In the genomic region with DNA sequence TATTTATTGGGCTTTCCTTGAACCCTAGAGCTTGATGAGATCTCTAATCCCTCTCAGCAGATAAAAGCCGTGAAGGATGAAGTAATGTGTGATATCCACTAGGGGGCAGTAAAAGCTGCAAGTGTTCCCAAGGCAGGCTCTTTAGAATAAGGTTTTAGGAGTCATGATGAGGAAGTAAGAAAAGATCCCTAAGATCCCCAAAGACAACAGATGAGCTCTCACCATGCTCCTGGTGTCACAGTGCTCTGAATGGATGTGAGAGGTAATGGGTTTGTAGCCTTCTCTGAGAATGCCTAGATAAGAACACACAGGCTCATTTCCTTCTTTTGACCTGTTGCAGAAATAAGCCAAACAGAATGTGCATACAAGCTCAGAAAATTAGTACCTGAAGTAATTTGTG, we compare ENCODE assay signal across 8 cellular contexts.
DNase-seq lines count a peak whose midpoint lies in the region; ATAC-seq, FAIRE-seq and TF ChIP-seq lines count a peak whose summit lies in the region.

No MANE protein-coding gene starts in this region.

- H3K27me3 ChIP-seq in GM12878 (replicated peaks in 1 of 2; ENCODE audit: control insufficient read depth in 2 of 2, insufficient read depth in 2 of 2, low read length in 1 of 2): 0 out of 4 replicates have a peak, but pooled peaks cover 0 to 3% of the 10 kb centered on the region in 2 experiments
- no peaks in the 10 kb centered on the region for H3K27me3 ChIP-seq in keratinocyte (ENCODE audit: control insufficient read depth, extremely low read depth, insufficient read depth, low read length)
- no peaks in the 10 kb centered on the region for H3K27me3 ChIP-seq in aorta (ENCODE audit: control insufficient read depth in 1 of 2, insufficient read depth in 2 of 2, low read length in 1 of 2)

- POLR2A ChIA-PET in GM12878 (lab: Charles Lee): no interaction called here

- TF ChIP-seq EP300 in GM12878 (IDR thresholded peaks at IDR 0.05; ENCODE audit: borderline replicate concordance in 1 of 2, control insufficient read depth in 1 of 2, low read depth in 2 of 2, low read length in 2 of 2): no peak

- no peak overlapping the region for H3K9ac ChIP-seq in GM12878 (ENCODE audit: control insufficient read depth, insufficient read depth, low read length)
- H3K9ac ChIP-seq in keratinocyte (ENCODE audit: control insufficient read depth, extremely low read depth, insufficient read depth, low read length): no peak overlapping the region

- CTCF ChIA-PET in GM12878 (lab: Yijun Ruan, JAX): interaction anchor here (0.6 to 3.2 kb wide), 56 partner anchors 9 to 913 kb away, joined by 3 to 61 read pairs (median 5); partner anchors contain the start of gene ITPRID1

- H3K36me3 ChIP-seq in GM12878 (ENCODE audit: control insufficient read depth in 2 of 2, insufficient read depth in 2 of 2, low read length in 1 of 2) (no peaks in the 10 kb centered on the region), keratinocyte (ENCODE audit: control insufficient read depth in 2 of 2, extremely low read depth in 1 of 2, insufficient read depth in 2 of 2, low read length in 2 of 2) (no peaks in the 10 kb centered on the region), aorta (ENCODE audit: control insufficient read depth in 1 of 2, insufficient read depth in 2 of 2, low read length in 1 of 2) (no peaks in the 10 kb centered on the region)

- DNase-seq in Caki2 (ENCODE audit: low read depth) (peak; percentile 58), NCI-H446 treated with DMSO at 0.1 percent for 48 hours (lab: John Stamatoyannopoulos, UW) (peak; percentile 52), GM12878 (ENCODE audit: low read depth, low spot score) (peak; percentile 21), keratinocyte (ENCODE audit: low read depth, low spot score) (peak; percentile 35), aorta (no peak)

- no peaks in the 10 kb centered on the region for H3K79me2 ChIP-seq in GM12878 (ENCODE audit: control insufficient read depth, insufficient read depth, low read length)
- H3K79me2 ChIP-seq in keratinocyte (ENCODE audit: control insufficient read depth, insufficient read depth, low read length): no peaks in the 10 kb centered on the region

- H4K20me1 ChIP-seq in GM12878 (ENCODE audit: control insufficient read depth, insufficient read depth) (no peaks in the 10 kb centered on the region), keratinocyte (ENCODE audit: control insufficient read depth, extremely low read depth, insufficient read depth, low read length) (no peaks in the 10 kb centered on the region)

- no peaks in the 10 kb centered on the region for H3K9me1 ChIP-seq in keratinocyte (ENCODE audit: control insufficient read depth, extremely low read depth, insufficient read depth, low read length)

- H3K9me3 ChIP-seq in GM12878 (replicated peaks; ENCODE audit: control insufficient read depth, insufficient read depth, low read length): no peaks in the 10 kb centered on the region
- no peaks in the 10 kb centered on the region for H3K9me3 ChIP-seq in keratinocyte (ENCODE audit: control insufficient read depth, low read depth, low read length)
- no peaks in the 10 kb centered on the region for H3K9me3 ChIP-seq in aorta (ENCODE audit: control insufficient read depth, low read length)

- H3K4me2 ChIP-seq in GM12878 (ENCODE audit: control insufficient read depth, insufficient read depth): no peak overlapping the region
- no peak overlapping the region for H3K4me2 ChIP-seq in keratinocyte (ENCODE audit: control insufficient read depth, extremely low read depth, insufficient read depth, low read depth, low read length)

- RAD21 ChIA-PET in GM12878 (lab: Charles Lee; ENCODE audit: unreplicated experiment): interaction anchor here (0.7 to 2.3 kb wide), 15 partner anchors 24 to 761 kb away, joined by 3 to 17 read pairs (median 5); no protein-coding TSS in a partner anchor

- 0% methylated on average over 1 of the region's 1 CpG for WGBS in GM12878 (ENCODE audit: insufficient coverage, insufficient replicate concordance, low lambda C conversion rate, missing lambda C conversion rate)
- whole genome bisulfite sequencing in aorta, 2 donors: 0 to 4% methylated on average over 1 of the region's 1 CpG

- no peak for TF ChIP-seq POLR2A in GM12878 (IDR thresholded peaks at IDR 0.05; ENCODE audit: low read depth, low read length)

- FAIRE-seq in GM12878 (lab: Jason Lieb, UNC): peak; percentile 85
- peak; percentile 90 for FAIRE-seq in keratinocyte (lab: Jason Lieb, UNC)

- intact Hi-C loops in GM12878 (cut with micrococcal nuclease; ENCODE audit: unreplicated experiment): loop anchor here (1.0 to 5.0 kb wide), 6 partner anchors 45 to 759 kb away; no protein-coding TSS in a partner anchor
- intact Hi-C loops in aorta (cut with DNase I): loop anchor here (2.0 to 10.0 kb wide), 3 partner anchors 189 to 291 kb away; no protein-coding TSS in a partner anchor

- TF ChIP-seq CTCF in GM12878 (IDR thresholded peaks at IDR 0.05 in 2 of 3, conservative IDR thresholded peaks at IDR 0.05 in 1 of 3; ENCODE audit: control insufficient read depth in 2 of 3, extremely low read depth in 1 of 3, insufficient read depth in 1 of 3, low read depth in 3 of 3, low read length in 3 of 3) (peak; percentile 62 to 84 (median 77)), keratinocyte (optimal IDR thresholded peaks at IDR 0.05 in 1 of 3, IDR thresholded peaks at IDR 0.05 in 1 of 3, conservative IDR thresholded peaks at IDR 0.05 in 1 of 3; ENCODE audit: extremely low read depth in 1 of 3, insufficient read depth in 2 of 3, low read length in 3 of 3) (peak; percentile 36 to 69 (median 60))

- dilution Hi-C loops in keratinocyte (cut with MboI; ENCODE audit: extremely low pct_ligation_motif_present, low sequenced_read_pairs): no loop called here

- H3K4me1 ChIP-seq in GM12878 (ENCODE audit: control insufficient read depth, insufficient read depth, low read length) (no peaks in the 10 kb centered on the region), keratinocyte (ENCODE audit: control insufficient read depth, extremely low read depth, insufficient read depth, low read length) (no peaks in the 10 kb centered on the region), aorta (ENCODE audit: control insufficient read depth in 1 of 2, insufficient read depth in 2 of 2, low read length in 2 of 2) (no peaks in the 10 kb centered on the region)

- ATAC-seq in GM19438 (IDR thresholded peaks at IDR 0.05; ENCODE audit: low read depth, unreplicated experiment) (peak; percentile 95), HG03469 (IDR thresholded peaks at IDR 0.05; ENCODE audit: unreplicated experiment) (peak; percentile 69), GM12878 (peak; percentile 89), aorta (ENCODE audit: low FRiP score) (peak; percentile 70), GM21381 (IDR thresholded peaks at IDR 0.05; ENCODE audit: unreplicated experiment) (no peak)

- no TSS peak for BruUV-seq in GM12878 (replicated peaks; lab: Mats Ljungman, UMichigan)

- no peak overlapping the region for H3K4me3 ChIP-seq in GM12878
- H3K4me3 ChIP-seq in keratinocyte (ENCODE audit: control insufficient read depth in 2 of 3, extremely low read depth in 1 of 3, insufficient read depth in 2 of 3, low read depth in 1 of 3, low read length in 3 of 3): no peak overlapping the region
- no peak overlapping the region for H3K4me3 ChIP-seq in aorta (ENCODE audit: low read length in 2 of 2)

- in situ Hi-C loops in Caki2 (cut with HindIII; ENCODE audit: low pct_unique_long_range_greater_than_20kb, low sequenced_read_pairs): no loop called here
- in situ Hi-C loops in GM12878 (cut with MboI): loop anchor here (5.0 kb wide), 1 partner anchor 294 kb away; no protein-coding TSS in a partner anchor

- H2AFZ ChIP-seq in GM12878 (ENCODE audit: control insufficient read depth, low read depth, low read length) (no peak overlapping the region), keratinocyte (ENCODE audit: control insufficient read depth, low read length) (no peak overlapping the region)

- SMC1A ChIA-PET in GM12878 (lab: Charles Lee; ENCODE audit: uncharacterized antibody, unreplicated experiment): interaction anchor here (0.8 to 3.0 kb wide), 34 partner anchors 13 to 762 kb away, joined by 3 to 19 read pairs (median 4); partner anchors contain the start of gene PPP1R17

- H3K27ac ChIP-seq in GM12878 (ENCODE audit: control insufficient read depth, insufficient read depth) (no peak overlapping the region), keratinocyte (ENCODE audit: control insufficient read depth, insufficient read depth, low read length) (no peak overlapping the region), aorta (ENCODE audit: low read depth in 1 of 2, low read length in 2 of 2) (no peak overlapping the region)

- peak; percentile 77 for TF ChIP-seq RAD21 in GM12878 (IDR thresholded peaks at IDR 0.05; ENCODE audit: insufficient read depth, low read depth, low read length)

TF ChIP-seq in GM12878, 131 proteins besides CTCF, POLR2A, EP300 and RAD21:
- no peak for TF ChIP-seq GATAD2B (conservative IDR thresholded peaks at IDR 0.05; ENCODE audit: low read depth)
- TF ChIP-seq EED (IDR thresholded peaks at IDR 0.05; ENCODE audit: low read depth): no peak
- TF ChIP-seq IRF3 (IDR thresholded peaks at IDR 0.05): no peak
- TF ChIP-seq RCOR1 (conservative IDR thresholded peaks at IDR 0.05; ENCODE audit: low read depth, low read length): no peak
- TF ChIP-seq SMC3 (IDR thresholded peaks at IDR 0.05; ENCODE audit: borderline replicate concordance, low read length): peak; percentile 87; the same call in 1 of the 2 replicates
- no peak for TF ChIP-seq HDAC2 (IDR thresholded peaks at IDR 0.05)
TF ChIP-seq in GM12878: peak in this region for 1.

Comparison
In these comparisons a context has a peak if more than half of its experiments do, and no peak if none do; other contexts are left out.
1. DNase-seq: peak in Caki2 (single experiment), NCI-H446 treated with DMSO at 0.1 percent for 48 hours (single experiment), GM12878 (single experiment) and keratinocyte (single experiment); none in aorta (0 of 2).